1 cellular context compared by ENCODE assay signal in genomic region chr2:147500229-147500628, GRCh38.
TF ChIP-seq lines count a peak whose summit lies in the region.

No MANE protein-coding gene starts in this region.

TF ChIP-seq in HepG2, 621 proteins besides CTCF, POLR2A, EP300 and RAD21 (continued from another document):
- TF ChIP-seq AHDC1 (CRISPR knock-in tag; IDR thresholded peaks at IDR 0.05; ENCODE audit: borderline replicate concordance) (no peak), SP140L (CRISPR knock-in tag; IDR thresholded peaks at IDR 0.05; ENCODE audit: borderline replicate concordance) (no peak), KLF16 (CRISPR knock-in tag; IDR thresholded peaks at IDR 0.05) (no peak), HIC2 (CRISPR knock-in tag; IDR thresholded peaks at IDR 0.05; ENCODE audit: low read depth) (no peak), ZNF710 (CRISPR knock-in tag; IDR thresholded peaks at IDR 0.05; ENCODE audit: borderline replicate concordance) (no peak), RERE (CRISPR knock-in tag; IDR thresholded peaks at IDR 0.05; ENCODE audit: low read depth) (no peak)
- TF ChIP-seq, protein P1, sequence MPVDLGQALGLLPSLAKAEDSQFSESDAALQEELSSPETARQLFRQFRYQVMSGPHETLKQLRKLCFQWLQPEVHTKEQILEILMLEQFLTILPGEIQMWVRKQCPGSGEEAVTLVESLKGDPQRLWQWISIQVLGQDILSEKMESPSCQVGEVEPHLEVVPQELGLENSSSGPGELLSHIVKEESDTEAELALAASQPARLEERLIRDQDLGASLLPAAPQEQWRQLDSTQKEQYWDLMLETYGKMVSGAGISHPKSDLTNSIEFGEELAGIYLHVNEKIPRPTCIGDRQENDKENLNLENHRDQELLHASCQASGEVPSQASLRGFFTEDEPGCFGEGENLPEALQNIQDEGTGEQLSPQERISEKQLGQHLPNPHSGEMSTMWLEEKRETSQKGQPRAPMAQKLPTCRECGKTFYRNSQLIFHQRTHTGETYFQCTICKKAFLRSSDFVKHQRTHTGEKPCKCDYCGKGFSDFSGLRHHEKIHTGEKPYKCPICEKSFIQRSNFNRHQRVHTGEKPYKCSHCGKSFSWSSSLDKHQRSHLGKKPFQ (CRISPR knock-in tag; IDR thresholded peaks at IDR 0.05; ENCODE audit: insufficient replicate concordance): no peak
